29 cellular contexts compared by ENCODE assay signal in the genomic region with DNA sequence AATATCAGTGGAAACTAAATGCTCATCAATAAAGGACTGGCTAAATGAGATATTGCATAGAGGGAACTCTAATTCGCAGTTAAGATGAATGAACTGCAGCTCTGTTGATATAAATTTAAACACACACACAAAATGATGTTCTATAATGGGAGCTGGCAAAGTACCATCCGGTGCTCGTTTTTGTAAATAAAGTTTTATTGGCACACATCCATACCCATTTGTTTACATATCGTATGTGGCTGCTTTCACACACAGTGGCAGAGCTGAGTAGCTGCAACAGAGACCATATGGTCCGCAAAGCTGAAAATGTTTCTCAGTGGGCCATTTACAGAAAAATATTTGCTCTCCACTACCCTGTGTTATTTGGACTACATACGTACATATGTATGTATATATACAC.
"Had no signal": no experiment of that assay in that cellular context is flagged by ENCODE, and none has a peak within 500 bp of the region (broad histone marks: within the 10 kb centered on the region; RNA-seq: fewer than 3 reads in every experiment).

No MANE protein-coding gene starts in this region.

- H3K9me3 Mint-ChIP-seq: naive thymus-derived CD8-positive, alpha-beta T cell; nephron; neural crest cell; stimulated activated naive B cell treated with anti-CD40 and anti-IgM and Interleukin-4, amounts not matched to agents 10 μg/mL and 1 μg/mL and 100 μg/mL, for 72 hours had no signal

- ATAC-seq: left cardiac atrium; left lobe of liver; left ventricle myocardium superior; lower lobe of right lung; naive thymus-derived CD8-positive, alpha-beta T cell; pancreas; right cardiac atrium; sciatic nerve; stimulated activated naive B cell treated with anti-CD40 and anti-IgM and Interleukin-4, amounts not matched to agents 10 μg/mL and 1 μg/mL and 100 μg/mL, for 72 hours; stimulated activated naive CD8-positive, alpha-beta T cell treated with anti-CD3 and anti-CD28 coated beads, Interleukin-15, Interleukin-2, amounts not matched to agents 100 U/mL and 50 U/mL, for 24 hours had no signal

- H3K27ac ChIP-seq: lower lobe of right lung, pancreas, prostate gland, stomach, testis, thyroid gland, transverse colon, upper lobe of left lung had no signal

- DNase-seq: kidney glomerular epithelial cell; left cardiac atrium; left ventricle myocardium superior; lower lobe of right lung; mammary epithelial cell; mesenchymal stem cell; naive thymus-derived CD8-positive, alpha-beta T cell; nucleus accumbens; pancreas; posterior cingulate gyrus; retina; right cardiac atrium; stimulated activated CD4-positive, alpha-beta T cell treated with anti-CD3 and anti-CD28 coated beads, Interleukin-12 subunit alpha, Interleukin-12 subunit beta, amount 100 ng/mL, for 4 hours; stimulated activated CD4-positive, alpha-beta T cell treated with anti-CD3 and anti-CD28 coated beads, Interleukin-15, amount 100 ng/mL, for 24 hours; stimulated activated CD4-positive, alpha-beta T cell treated with anti-CD3 and anti-CD28 coated beads, Interleukin-2, amount 100 ng/mL, for 24 hours; stimulated activated CD4-positive, alpha-beta T cell treated with anti-CD3 and anti-CD28 coated beads, Interleukin-4, amount 100 ng/mL, for 1 hour; stimulated activated naive B cell treated with anti-CD40 and anti-IgM and Interleukin-4, amounts not matched to agents 10 μg/mL and 1 μg/mL and 100 μg/mL, for 72 hours; stimulated activated naive CD8-positive, alpha-beta T cell treated with anti-CD3 and anti-CD28 coated beads, Interleukin-15, Interleukin-2, amounts not matched to agents 100 U/mL and 50 U/mL, for 24 hours; stomach; testis; thyroid gland; transverse colon; upper lobe of left lung had no signal

- H3K27ac Mint-ChIP-seq: naive thymus-derived CD8-positive, alpha-beta T cell; nephron; stimulated activated naive B cell treated with anti-CD40 and anti-IgM and Interleukin-4, amounts not matched to agents 10 μg/mL and 1 μg/mL and 100 μg/mL, for 72 hours had no signal

- H3K4me3 ChIP-seq: lower lobe of right lung, pancreas, prostate gland, skin epidermis, stomach, testis, thyroid gland, transverse colon, upper lobe of left lung had no signal

- H3K4me3 Mint-ChIP-seq: naive thymus-derived CD8-positive, alpha-beta T cell; nephron; neural crest cell; stimulated activated naive B cell treated with anti-CD40 and anti-IgM and Interleukin-4, amounts not matched to agents 10 μg/mL and 1 μg/mL and 100 μg/mL, for 72 hours had no signal

- H3K36me3 Mint-ChIP-seq: naive thymus-derived CD8-positive, alpha-beta T cell; stimulated activated naive B cell treated with anti-CD40 and anti-IgM and Interleukin-4, amounts not matched to agents 10 μg/mL and 1 μg/mL and 100 μg/mL, for 72 hours had no signal

- H3K27me3 ChIP-seq: pancreas, testis, thyroid gland, upper lobe of left lung had no signal

- H3K4me1 Mint-ChIP-seq: naive thymus-derived CD8-positive, alpha-beta T cell; stimulated activated naive B cell treated with anti-CD40 and anti-IgM and Interleukin-4, amounts not matched to agents 10 μg/mL and 1 μg/mL and 100 μg/mL, for 72 hours had no signal

- H3K9me3 ChIP-seq: lower lobe of right lung, pancreas, prostate gland, stomach, testis, thyroid gland, transverse colon, upper lobe of left lung had no signal
